ENCODE assay signal across 8 cellular contexts in the genomic region with DNA sequence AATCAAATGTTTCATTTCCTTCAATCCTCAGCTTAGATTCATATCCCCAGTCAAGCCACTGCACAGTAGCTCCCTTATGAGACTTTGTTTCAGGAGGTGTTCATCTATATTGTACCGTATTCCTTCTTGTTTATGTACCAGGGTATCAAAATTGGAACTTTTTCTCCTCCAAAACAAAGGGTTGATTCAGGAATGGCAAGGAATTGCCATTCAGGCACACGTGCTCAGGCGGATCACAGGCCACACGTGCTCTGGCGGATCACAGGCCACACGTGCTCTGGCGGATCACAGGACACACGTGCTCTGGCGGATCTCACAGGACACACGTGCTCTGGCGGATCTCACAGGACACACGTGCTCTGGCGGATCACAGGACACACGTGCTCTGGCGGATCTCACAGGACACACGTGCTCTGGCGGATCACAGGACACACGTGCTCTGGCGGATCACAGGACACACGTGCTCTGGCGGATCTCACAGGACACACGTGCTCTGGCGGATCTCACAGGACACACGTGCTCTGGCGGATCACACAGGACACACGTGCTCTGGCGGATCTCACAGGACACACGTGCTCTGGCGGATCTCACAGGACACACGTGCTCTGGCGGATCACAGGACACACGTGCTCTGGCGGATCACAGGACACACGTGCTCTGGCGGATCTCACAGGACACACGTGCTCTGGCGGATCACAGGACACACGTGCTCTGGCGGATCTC. TPM values are rescaled to one million over a fixed set of nuclear protein-coding genes. Genes with fewer than 3 reads are reported as not detected.
DNase-seq lines count a peak whose midpoint lies in the region; ATAC-seq, FAIRE-seq and TF ChIP-seq lines count a peak whose summit lies in the region.
"Not testable (repeated sequence)": the region's sequence is repeated elsewhere in the genome, so short reads cannot be mapped to it uniquely, and the experiment has no call there.

No MANE protein-coding gene starts in this region.

- ATAC-seq in activated CD4-positive, alpha-beta T cell treated with anti-CD3 and anti-CD28 coated beads for 36 hours; K562; HepG2: not testable (repeated sequence)

- not testable (repeated sequence) for H4K20me1 ChIP-seq in astrocyte (ENCODE audit: insufficient read depth, low read length); K562 (replicated peaks; ENCODE audit: control insufficient read depth, insufficient read depth, low read length); HepG2 (ENCODE audit: insufficient read depth, low read length)

- H3K27me3 ChIP-seq in astrocyte (ENCODE audit: insufficient read depth, low read length); K562 (ENCODE audit: control insufficient read depth in 2 of 2, insufficient read depth in 2 of 2, low read length in 2 of 2); HepG2 (ENCODE audit: control insufficient read depth in 1 of 2, insufficient read depth in 2 of 2, low read length in 2 of 2); liver (ENCODE audit: control insufficient read depth in 4 of 4, insufficient read depth in 4 of 4, low read length in 3 of 4): not testable (repeated sequence)

- FAIRE-seq in astrocyte (lab: Jason Lieb, UNC); K562 (lab: Jason Lieb, UNC); HepG2 (lab: Jason Lieb, UNC): not testable (repeated sequence)

- in situ Hi-C loops in K562 (cut with MboI); HepG2 (cut with HindIII; ENCODE audit: extremely low pct_ligation_motif_present, low pct_unique_long_range_greater_than_20kb): not testable (repeated sequence)

- peak overlapping the region; percentile 11 for H3K27ac Mint-ChIP-seq in activated CD4-positive, alpha-beta T cell treated with anti-CD3 and anti-CD28 coated beads for 36 hours
- H3K27ac Mint-ChIP-seq in activated CD4-positive, alpha-beta T cell treated with anti-CD3 and anti-CD28 coated beads, Interleukin-2, amount 10 ng/mL, durations not matched to agents 24 days and 14 days: peak overlapping the region; percentile 25
- H3K27ac Mint-ChIP-seq in activated T-helper 1 cell treated with anti-CD3 and anti-CD28 coated beads, Interleukin-12 subunit alpha, Interleukin-12 subunit beta, Interleukin-2, Interleukin-4 antibody, amounts not matched to agents 30 ng/mL and 10 ng/mL and 1 ng/mL, durations not matched to agents 14 hours and 24 hours and 36 hours: peak overlapping the region; percentile 24
- H3K27ac Mint-ChIP-seq in astrocyte (ENCODE audit: unreplicated experiment): peak overlapping the region; percentile 22

- not testable (repeated sequence) for H3K4me1 ChIP-seq in astrocyte (ENCODE audit: insufficient read depth, low read length); K562 (replicated peaks in 1 of 2; ENCODE audit: control insufficient read depth in 2 of 2, insufficient read depth in 2 of 2, low read length in 2 of 2); liver (ENCODE audit: control insufficient read depth in 4 of 4, insufficient read depth in 4 of 4, low read length in 3 of 4)
- peaks cover 42% of the 10 kb centered on the region for H3K4me1 ChIP-seq in HepG2 (ENCODE audit: insufficient read depth, low read length)

- peak; percentile 38 for DNase-seq in COLO829 (ENCODE audit: low spot score)
- not testable (repeated sequence) for DNase-seq in activated CD4-positive, alpha-beta T cell treated with anti-CD3 and anti-CD28 coated beads for 36 hours; activated CD4-positive, alpha-beta T cell treated with anti-CD3 and anti-CD28 coated beads, Interleukin-2, amount 10 ng/mL, durations not matched to agents 24 days and 14 days; activated T-helper 1 cell treated with anti-CD3 and anti-CD28 coated beads, Interleukin-12 subunit alpha, Interleukin-12 subunit beta, Interleukin-2, Interleukin-4 antibody, amounts not matched to agents 30 ng/mL and 10 ng/mL and 1 ng/mL, durations not matched to agents 14 hours and 24 hours and 36 hours (ENCODE audit: low spot score); astrocyte (ENCODE audit: low read depth); K562 (ENCODE audit: extremely low read depth in 1 of 4, low spot score in 3 of 4); HepG2 (ENCODE audit: low spot score)

- H2AFZ ChIP-seq in astrocyte (ENCODE audit: low read depth, low read length); K562 (ENCODE audit: low read depth, low read length); HepG2 (ENCODE audit: low read length): not testable (repeated sequence)

- BruUV-seq in K562 (replicated peaks; lab: Mats Ljungman, UMichigan); HepG2 (replicated peaks; lab: Mats Ljungman, UMichigan): not testable (repeated sequence)

- H3K36me3 ChIP-seq in astrocyte (ENCODE audit: insufficient read depth, low read length); K562 (ENCODE audit: control insufficient read depth, insufficient read depth, low read length); HepG2 (replicated peaks in 1 of 2; ENCODE audit: control insufficient read depth in 1 of 2, insufficient read depth in 2 of 2, low read length in 2 of 2); liver (ENCODE audit: control insufficient read depth in 4 of 4, insufficient read depth in 3 of 4, low read depth in 1 of 4, low read length in 3 of 4): not testable (repeated sequence)

- H3K36me3 Mint-ChIP-seq in activated CD4-positive, alpha-beta T cell treated with anti-CD3 and anti-CD28 coated beads for 36 hours (ENCODE audit: low read depth); activated CD4-positive, alpha-beta T cell treated with anti-CD3 and anti-CD28 coated beads, Interleukin-2, amount 10 ng/mL, durations not matched to agents 24 days and 14 days (ENCODE audit: low read depth); activated T-helper 1 cell treated with anti-CD3 and anti-CD28 coated beads, Interleukin-12 subunit alpha, Interleukin-12 subunit beta, Interleukin-2, Interleukin-4 antibody, amounts not matched to agents 30 ng/mL and 10 ng/mL and 1 ng/mL, durations not matched to agents 14 hours and 24 hours and 36 hours (ENCODE audit: low read depth); astrocyte (ENCODE audit: low read depth, unreplicated experiment): not testable (repeated sequence)

- TF ChIP-seq CTCF in astrocyte (IDR thresholded peaks at IDR 0.05; ENCODE audit: insufficient read depth, low read depth, low read length); K562 (IDR thresholded peaks at IDR 0.05 in 2 of 3, conservative IDR thresholded peaks at IDR 0.05 in 1 of 3; ENCODE audit: insufficient read depth in 2 of 3, low read depth in 1 of 3, low read length in 3 of 3); HepG2 (CRISPR knock-in tag; IDR thresholded peaks at IDR 0.05); liver (IDR thresholded peaks at IDR 0.05; ENCODE audit: low read depth, low read length, missing input control): not testable (repeated sequence)

- not testable (repeated sequence) for H3K9me3 Mint-ChIP-seq in activated CD4-positive, alpha-beta T cell treated with anti-CD3 and anti-CD28 coated beads for 36 hours (ENCODE audit: low read depth); activated CD4-positive, alpha-beta T cell treated with anti-CD3 and anti-CD28 coated beads, Interleukin-2, amount 10 ng/mL, durations not matched to agents 24 days and 14 days; activated T-helper 1 cell treated with anti-CD3 and anti-CD28 coated beads, Interleukin-12 subunit alpha, Interleukin-12 subunit beta, Interleukin-2, Interleukin-4 antibody, amounts not matched to agents 30 ng/mL and 10 ng/mL and 1 ng/mL, durations not matched to agents 14 hours and 24 hours and 36 hours; astrocyte (ENCODE audit: unreplicated experiment)

- H3K4me2 ChIP-seq in astrocyte (ENCODE audit: low read length); K562 (ENCODE audit: insufficient read depth, low read length); HepG2 (ENCODE audit: low read depth, low read length): not testable (repeated sequence)

- POLR2A ChIA-PET in activated CD4-positive, alpha-beta T cell treated with anti-CD3 and anti-CD28 coated beads for 36 hours (lab: Charles Lee); K562 (lab: Yijun Ruan, JAX): not testable (repeated sequence)
- POLR2A ChIA-PET in HepG2 (lab: Yijun Ruan, JAX): interaction anchor here (1.4 kb wide), 1 partner anchor 17 kb away, joined by 3 read pairs; a partner anchor contains a TSS

- not testable (repeated sequence) for H3K27me3 Mint-ChIP-seq in activated CD4-positive, alpha-beta T cell treated with anti-CD3 and anti-CD28 coated beads for 36 hours; activated CD4-positive, alpha-beta T cell treated with anti-CD3 and anti-CD28 coated beads, Interleukin-2, amount 10 ng/mL, durations not matched to agents 24 days and 14 days; activated T-helper 1 cell treated with anti-CD3 and anti-CD28 coated beads, Interleukin-12 subunit alpha, Interleukin-12 subunit beta, Interleukin-2, Interleukin-4 antibody, amounts not matched to agents 30 ng/mL and 10 ng/mL and 1 ng/mL, durations not matched to agents 14 hours and 24 hours and 36 hours (ENCODE audit: insufficient read depth)
- H3K27me3 Mint-ChIP-seq in astrocyte (ENCODE audit: low read depth, unreplicated experiment): peaks cover 14% of the 10 kb centered on the region

- 61% methylated on average over 4 of the region's 39 CpGs for WGBS in K562 (ENCODE audit: insufficient coverage, low coverage, missing lambda C conversion rate)
- 96% methylated on average over 29 of the region's 39 CpGs for WGBS in HepG2 (ENCODE audit: low lambda C conversion rate)
- 96% methylated on average over 39 of the region's 39 CpGs for WGBS in liver

- H3K9me3 ChIP-seq in astrocyte (ENCODE audit: insufficient read depth, low read depth, low read length); K562 (replicated peaks; ENCODE audit: control insufficient read depth, insufficient read depth, low read depth, low read length); HepG2 (ENCODE audit: low read length); liver (ENCODE audit: control insufficient read depth in 4 of 4, low read length in 3 of 4): not testable (repeated sequence)

- not testable (repeated sequence) for TF ChIP-seq RAD21 in K562 (CRISPR knock-in tag; conservative IDR thresholded peaks at IDR 0.05 in 1 of 2, IDR thresholded peaks at IDR 0.05 in 1 of 2); HepG2 (CRISPR knock-in tag; IDR thresholded peaks at IDR 0.05); liver (IDR thresholded peaks at IDR 0.05)

- not testable (repeated sequence) for H3K9me1 ChIP-seq in K562 (ENCODE audit: control insufficient read depth, insufficient read depth, low read length)

- intact Hi-C loops in activated CD4-positive, alpha-beta T cell treated with anti-CD3 and anti-CD28 coated beads for 36 hours (cut with DNase I, micrococcal nuclease); activated CD4-positive, alpha-beta T cell treated with anti-CD3 and anti-CD28 coated beads, Interleukin-2, amount 10 ng/mL, durations not matched to agents 24 days and 14 days (cut with micrococcal nuclease); activated T-helper 1 cell treated with anti-CD3 and anti-CD28 coated beads, Interleukin-12 subunit alpha, Interleukin-12 subunit beta, Interleukin-2, Interleukin-4 antibody, amounts not matched to agents 30 ng/mL and 10 ng/mL and 1 ng/mL, durations not matched to agents 14 hours and 24 hours and 36 hours (cut with micrococcal nuclease); K562 (cut with micrococcal nuclease); HepG2 (cut with micrococcal nuclease; ENCODE audit: unreplicated experiment): not testable (repeated sequence)

- TF ChIP-seq POLR2A in K562 (conservative IDR thresholded peaks at IDR 0.05); HepG2 (IDR thresholded peaks at IDR 0.05; ENCODE audit: insufficient read depth in 1 of 2, low read depth in 2 of 2, low read length in 2 of 2): not testable (repeated sequence)

- not testable (repeated sequence) for H3K4me3 ChIP-seq in astrocyte (ENCODE audit: insufficient read depth, low read depth, low read length); K562; HepG2 (replicated peaks in 1 of 3; ENCODE audit: insufficient read depth in 1 of 3, low read depth in 2 of 3, low read length in 3 of 3); liver (ENCODE audit: low read depth in 1 of 3, low read length in 3 of 3)

- not testable (repeated sequence) for H3K9ac ChIP-seq in astrocyte (ENCODE audit: low read length); K562 (ENCODE audit: insufficient read depth in 1 of 2, low read depth in 2 of 2, low read length in 2 of 2); HepG2 (ENCODE audit: insufficient read depth, low read depth, low read length); liver (ENCODE audit: low read depth in 1 of 2, low read length in 2 of 2)

- not testable (repeated sequence) for H3K27ac ChIP-seq in astrocyte (ENCODE audit: low read depth, low read length); K562 (ENCODE audit: extremely low read depth, low read depth, low read length)
- H3K27ac ChIP-seq in HepG2 (ENCODE audit: extremely low read length, insufficient read depth, low read length) (peak overlapping the region; percentile 69), liver (ENCODE audit: low read depth in 1 of 2, low read length in 2 of 2) (peak overlapping the region; percentile 62 to 79)

- H3K79me2 ChIP-seq in astrocyte (ENCODE audit: insufficient read depth, low read length); K562 (ENCODE audit: control insufficient read depth, insufficient read depth, low read length); HepG2 (ENCODE audit: insufficient read depth, low read length): not testable (repeated sequence)

- CTCF ChIA-PET in activated CD4-positive, alpha-beta T cell treated with anti-CD3 and anti-CD28 coated beads for 36 hours (lab: Charles Lee): interaction anchor here (0.7 kb wide), 1 partner anchor 82 kb away, joined by 3 read pairs; no protein-coding TSS in a partner anchor
- CTCF ChIA-PET in K562 (lab: Yijun Ruan, JAX; ENCODE audit: low intra/inter-chr PET ratio); HepG2 (lab: Yijun Ruan, JAX; ENCODE audit: low intra/inter-chr PET ratio, low total read pairs): not testable (repeated sequence)

- not testable (repeated sequence) for H3K4me1 Mint-ChIP-seq in activated CD4-positive, alpha-beta T cell treated with anti-CD3 and anti-CD28 coated beads for 36 hours; activated CD4-positive, alpha-beta T cell treated with anti-CD3 and anti-CD28 coated beads, Interleukin-2, amount 10 ng/mL, durations not matched to agents 24 days and 14 days; astrocyte (ENCODE audit: low read depth, unreplicated experiment)
- H3K4me1 Mint-ChIP-seq in activated T-helper 1 cell treated with anti-CD3 and anti-CD28 coated beads, Interleukin-12 subunit alpha, Interleukin-12 subunit beta, Interleukin-2, Interleukin-4 antibody, amounts not matched to agents 30 ng/mL and 10 ng/mL and 1 ng/mL, durations not matched to agents 14 hours and 24 hours and 36 hours (ENCODE audit: low read depth): peaks cover 11% of the 10 kb centered on the region

- TF ChIP-seq EP300 in K562 (IDR thresholded peaks at IDR 0.05; ENCODE audit: low read length); HepG2 (IDR thresholded peaks at IDR 0.05; ENCODE audit: low read depth in 2 of 2, low read length in 2 of 2); HepG2 (CRISPR knock-in tag; IDR thresholded peaks at IDR 0.05; ENCODE audit: borderline replicate concordance): not testable (repeated sequence)

- H3K4me3 Mint-ChIP-seq in activated CD4-positive, alpha-beta T cell treated with anti-CD3 and anti-CD28 coated beads for 36 hours; activated CD4-positive, alpha-beta T cell treated with anti-CD3 and anti-CD28 coated beads, Interleukin-2, amount 10 ng/mL, durations not matched to agents 24 days and 14 days; activated T-helper 1 cell treated with anti-CD3 and anti-CD28 coated beads, Interleukin-12 subunit alpha, Interleukin-12 subunit beta, Interleukin-2, Interleukin-4 antibody, amounts not matched to agents 30 ng/mL and 10 ng/mL and 1 ng/mL, durations not matched to agents 14 hours and 24 hours and 36 hours; astrocyte (ENCODE audit: unreplicated experiment): not testable (repeated sequence)

RNA-seq across cellular contexts. Expression of a gene that starts 17.0 kb away (rescaled TPM):
- 1 to 10 TPM; 3.3 to 4.1 TPM for total RNA-seq in activated CD4-positive, alpha-beta T cell treated with anti-CD3 and anti-CD28 coated beads for 36 hours
- total RNA-seq in activated CD4-positive, alpha-beta T cell treated with anti-CD3 and anti-CD28 coated beads, Interleukin-2, amount 10 ng/mL, durations not matched to agents 24 days and 14 days: 3.0 and 3.5 TPM in 2 replicates
- 2.0 and 2.5 TPM in 2 replicates for total RNA-seq in activated T-helper 1 cell treated with anti-CD3 and anti-CD28 coated beads, Interleukin-12 subunit alpha, Interleukin-12 subunit beta, Interleukin-2, Interleukin-4 antibody, amounts not matched to agents 30 ng/mL and 10 ng/mL and 1 ng/mL, durations not matched to agents 14 hours and 24 hours and 36 hours
- total RNA-seq in astrocyte (7.9 and 10.2 TPM in 2 replicates), K562 (2014; rRNA removed) (not detected in 2 replicates), K562 (2014; rRNA removed; fragmentation: Illumina TruSeq; extraction: Trizol) (not detected in 2 replicates), K562 (2015; rRNA removed; fragmentation: Illumina TruSeq; extraction: Trizol) (0.15 and 0.22 TPM in 2 replicates), K562 (2021) (0.04 and 0.11 TPM in 2 replicates), HepG2 (2016; rRNA removed; fragmentation: Illumina TruSeq; extraction: Trizol) (23.3 and 34.3 TPM in 2 replicates), liver (1 to 10 TPM; 2.8 to 3.6 TPM)
- 0.49 TPM in 1 of 2 replicates, not detected in the other for total RNA-seq in K562 (2011; cell fraction: chromatin; rRNA removed; ENCODE audit: low replicate concordance)
- total RNA-seq in K562 (2011; cell fraction: nucleolus; rRNA removed): 0.26 and 0.33 TPM in 2 replicates
- total RNA-seq in K562 (2011; cell fraction: nucleoplasm; rRNA removed): 0.23 TPM in 1 of 2 replicates, not detected in the other
- polyA plus RNA-seq in K562 (2011; rRNA removed) (0.03 and 0.06 TPM in 2 replicates), K562 (2014; fragmentation: Illumina TruSeq; extraction: Trizol) (0.03 TPM in 1 of 2 replicates, not detected in the other), K562 (2014; fragmentation: Nextera tagmentation; extraction: Ambion mirVana) (not detected), K562 (2014; rRNA removed) (not detected in 2 replicates), HepG2 (2011; rRNA removed) (32.3 and 34.6 TPM in 2 replicates), liver (1 to 10 TPM; 1.9 to 2.7 TPM)
- polyA plus RNA-seq in K562 (2011; cell fraction: cytosol; rRNA removed): 0.01 TPM in 2 replicates
- polyA plus RNA-seq in K562 (2011; cell fraction: nucleus; rRNA removed): 0.17 and 0.22 TPM in 2 replicates
- 0.05 and 0.10 TPM in 2 replicates for polyA plus RNA-seq in K562 (2012)
- polyA minus RNA-seq in K562 (2011; rRNA and poly(A)+ RNA removed): 0.21 TPM in 1 of 2 replicates, not detected in the other
- polyA minus RNA-seq in K562 (2011; cell fraction: cytosol; rRNA and poly(A)+ RNA removed): not detected in 2 replicates
- under 0.01 and 0.44 TPM in 2 replicates for polyA minus RNA-seq in K562 (2011; cell fraction: nucleus; rRNA and poly(A)+ RNA removed)
- total RNA-seq in HepG2 (2016; cell fraction: cytosol; rRNA removed; fragmentation: Illumina TruSeq; extraction: Trizol; ENCODE audit: low read depth): 7.4 and 10.8 TPM in 2 replicates
- total RNA-seq in HepG2 (2016; cell fraction: insoluble cytoplasmic fraction; rRNA removed; fragmentation: Illumina TruSeq; extraction: Trizol): 20.1 and 34.4 TPM in 2 replicates
- 11.6 and 15.7 TPM in 2 replicates for total RNA-seq in HepG2 (2016; cell fraction: membrane; rRNA removed; fragmentation: Illumina TruSeq; extraction: Trizol)
- 37.4 and 38.1 TPM in 2 replicates for total RNA-seq in HepG2 (2016; cell fraction: nucleus; rRNA removed; fragmentation: Illumina TruSeq; extraction: Trizol)
- polyA plus RNA-seq in HepG2 (2011; cell fraction: cytosol; rRNA removed): 24.8 and 25.8 TPM in 2 replicates
- 114 and 118 TPM in 2 replicates for polyA plus RNA-seq in HepG2 (2011; cell fraction: nucleus; rRNA removed)
- 38.7 and 42.0 TPM in 2 replicates for polyA plus RNA-seq in HepG2 (2012)
- 3.0 and 3.7 TPM in 2 replicates for polyA plus RNA-seq in HepG2 (2016; cell fraction: cytosol; fragmentation: Illumina TruSeq; extraction: Trizol; ENCODE audit: low read depth)
- polyA plus RNA-seq in HepG2 (2016; cell fraction: insoluble cytoplasmic fraction; fragmentation: Illumina TruSeq; extraction: Trizol; ENCODE audit: low read depth): 19.3 and 24.8 TPM in 2 replicates
- polyA plus RNA-seq in HepG2 (2016; cell fraction: membrane; fragmentation: Illumina TruSeq; extraction: Trizol; ENCODE audit: low read depth): 8.1 TPM in 2 replicates
- 90.8 and 96.3 TPM in 2 replicates for polyA plus RNA-seq in HepG2 (2016; cell fraction: nucleus; fragmentation: Illumina TruSeq; extraction: Trizol; ENCODE audit: insufficient read depth, low read depth)
- polyA minus RNA-seq in HepG2 (2011; rRNA and poly(A)+ RNA removed; ENCODE audit: low replicate concordance): 1.7 and 32.6 TPM in 2 replicates
- polyA minus RNA-seq in HepG2 (2011; cell fraction: cytosol; rRNA and poly(A)+ RNA removed): 6.9 and 8.0 TPM in 2 replicates
- polyA minus RNA-seq in HepG2 (2011; cell fraction: nucleus; rRNA and poly(A)+ RNA removed): 46.9 and 49.6 TPM in 2 replicates

RNA-seq across cellular contexts. Expression of a gene that starts 21.5 kb away (rescaled TPM):
- 1 to 10 TPM; 6.1 to 8.3 TPM for total RNA-seq in activated CD4-positive, alpha-beta T cell treated with anti-CD3 and anti-CD28 coated beads for 36 hours
- 10.0 TPM in 2 replicates for total RNA-seq in activated CD4-positive, alpha-beta T cell treated with anti-CD3 and anti-CD28 coated beads, Interleukin-2, amount 10 ng/mL, durations not matched to agents 24 days and 14 days
- total RNA-seq in activated T-helper 1 cell treated with anti-CD3 and anti-CD28 coated beads, Interleukin-12 subunit alpha, Interleukin-12 subunit beta, Interleukin-2, Interleukin-4 antibody, amounts not matched to agents 30 ng/mL and 10 ng/mL and 1 ng/mL, durations not matched to agents 14 hours and 24 hours and 36 hours: 9.1 and 9.8 TPM in 2 replicates
- 5.0 and 5.7 TPM in 2 replicates for total RNA-seq in astrocyte
- 5.0 and 11.2 TPM in 2 replicates for total RNA-seq in K562 (2011; cell fraction: chromatin; rRNA removed; ENCODE audit: low replicate concordance)
- total RNA-seq in K562 (2011; cell fraction: nucleolus; rRNA removed): 4.0 and 5.0 TPM in 2 replicates
- 7.5 and 10.3 TPM in 2 replicates for total RNA-seq in K562 (2011; cell fraction: nucleoplasm; rRNA removed)
- total RNA-seq in K562 (2014; rRNA removed): 5.4 TPM in 2 replicates
- total RNA-seq in K562 (2014; rRNA removed; fragmentation: Illumina TruSeq; extraction: Trizol): 6.9 and 7.9 TPM in 2 replicates
- 5.7 and 6.3 TPM in 2 replicates for total RNA-seq in K562 (2015; rRNA removed; fragmentation: Illumina TruSeq; extraction: Trizol)
- 5.7 and 6.0 TPM in 2 replicates for total RNA-seq in K562 (2021)
- 7.1 and 8.2 TPM in 2 replicates for polyA plus RNA-seq in K562 (2011; rRNA removed)
- polyA plus RNA-seq in K562 (2011; cell fraction: cytosol; rRNA removed): 3.5 and 6.0 TPM in 2 replicates
- polyA plus RNA-seq in K562 (2011; cell fraction: nucleus; rRNA removed): 2.1 and 3.2 TPM in 2 replicates
- 4.0 and 4.6 TPM in 2 replicates for polyA plus RNA-seq in K562 (2012)
- polyA plus RNA-seq in K562 (2014; fragmentation: Illumina TruSeq; extraction: Trizol): 7.3 and 8.4 TPM in 2 replicates
- polyA plus RNA-seq in K562 (2014; fragmentation: Nextera tagmentation; extraction: Ambion mirVana): 1 to 10 TPM; 6.9 to 7.9 TPM
- polyA plus RNA-seq in K562 (2014; rRNA removed): 5.4 and 7.5 TPM in 2 replicates
- polyA minus RNA-seq in K562 (2011; rRNA and poly(A)+ RNA removed): 7.7 and 8.1 TPM in 2 replicates
- polyA minus RNA-seq in K562 (2011; cell fraction: cytosol; rRNA and poly(A)+ RNA removed): 2.6 and 3.9 TPM in 2 replicates
- 2.0 and 3.4 TPM in 2 replicates for polyA minus RNA-seq in K562 (2011; cell fraction: nucleus; rRNA and poly(A)+ RNA removed)
- 21.5 and 31.0 TPM in 2 replicates for total RNA-seq in HepG2 (2016; rRNA removed; fragmentation: Illumina TruSeq; extraction: Trizol)
- total RNA-seq in HepG2 (2016; cell fraction: cytosol; rRNA removed; fragmentation: Illumina TruSeq; extraction: Trizol; ENCODE audit: low read depth): 3.5 and 3.6 TPM in 2 replicates
- 22.0 and 31.9 TPM in 2 replicates for total RNA-seq in HepG2 (2016; cell fraction: insoluble cytoplasmic fraction; rRNA removed; fragmentation: Illumina TruSeq; extraction: Trizol)
- 15.3 and 16.9 TPM in 2 replicates for total RNA-seq in HepG2 (2016; cell fraction: membrane; rRNA removed; fragmentation: Illumina TruSeq; extraction: Trizol)
- total RNA-seq in HepG2 (2016; cell fraction: nucleus; rRNA removed; fragmentation: Illumina TruSeq; extraction: Trizol): 15.0 and 17.4 TPM in 2 replicates
- polyA plus RNA-seq in HepG2 (2011; rRNA removed): 8.6 and 8.9 TPM in 2 replicates
- polyA plus RNA-seq in HepG2 (2011; cell fraction: cytosol; rRNA removed): 6.1 and 8.7 TPM in 2 replicates
- polyA plus RNA-seq in HepG2 (2011; cell fraction: nucleus; rRNA removed): 3.6 and 5.3 TPM in 2 replicates
- polyA plus RNA-seq in HepG2 (2012): 9.3 and 12.7 TPM in 2 replicates
- polyA plus RNA-seq in HepG2 (2016; cell fraction: cytosol; fragmentation: Illumina TruSeq; extraction: Trizol; ENCODE audit: low read depth): 1.2 and 1.4 TPM in 2 replicates
- 27.2 and 29.9 TPM in 2 replicates for polyA plus RNA-seq in HepG2 (2016; cell fraction: insoluble cytoplasmic fraction; fragmentation: Illumina TruSeq; extraction: Trizol; ENCODE audit: low read depth)
- 5.8 and 6.1 TPM in 2 replicates for polyA plus RNA-seq in HepG2 (2016; cell fraction: membrane; fragmentation: Illumina TruSeq; extraction: Trizol; ENCODE audit: low read depth)
- polyA plus RNA-seq in HepG2 (2016; cell fraction: nucleus; fragmentation: Illumina TruSeq; extraction: Trizol; ENCODE audit: insufficient read depth, low read depth): 15.0 and 15.3 TPM in 2 replicates
- polyA minus RNA-seq in HepG2 (2011; rRNA and poly(A)+ RNA removed; ENCODE audit: low replicate concordance): 2.8 and 8.0 TPM in 2 replicates
- polyA minus RNA-seq in HepG2 (2011; cell fraction: cytosol; rRNA and poly(A)+ RNA removed): 8.9 and 9.8 TPM in 2 replicates
- polyA minus RNA-seq in HepG2 (2011; cell fraction: nucleus; rRNA and poly(A)+ RNA removed): 22.1 and 25.1 TPM in 2 replicates
- 1 to 10 TPM; 4.7 to 5.0 TPM for total RNA-seq in liver
- 1 to 10 TPM; 1.5 to 1.8 TPM for polyA plus RNA-seq in liver
